In the genomic region with DNA sequence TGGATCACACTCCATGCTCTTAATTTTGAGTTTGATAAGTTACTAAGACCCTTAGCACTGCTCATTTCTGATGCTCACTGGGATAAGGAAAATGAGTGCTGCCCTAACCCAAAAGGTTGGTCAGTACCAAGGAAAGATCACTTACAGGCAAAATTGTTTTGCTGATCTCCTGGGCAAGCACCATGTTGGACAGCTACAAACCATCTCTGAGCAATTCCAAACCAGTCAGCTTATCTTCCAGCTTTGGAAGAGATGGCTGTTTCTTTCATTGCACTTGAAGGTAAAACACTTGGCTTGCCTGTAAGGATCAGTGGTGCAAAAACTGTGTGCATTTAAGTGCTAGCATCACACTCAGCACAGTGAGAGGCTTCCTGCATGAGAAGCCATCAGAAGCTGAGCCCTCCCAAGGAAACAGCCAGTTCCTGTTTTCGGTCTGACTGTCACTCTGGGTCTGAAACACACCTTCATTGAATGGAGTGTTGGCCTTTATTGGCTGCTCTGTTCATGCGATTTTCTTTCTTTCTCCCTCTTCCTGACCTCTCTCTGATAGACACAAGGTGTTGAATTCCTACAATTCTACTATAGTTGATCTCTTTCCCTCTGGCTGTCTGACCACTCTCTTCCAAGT, we compare ENCODE assay signal across 13 cellular contexts.
DNase-seq lines count a peak whose midpoint lies in the region; ATAC-seq lines count a peak whose summit lies in the region.
"Had no signal": no experiment of that assay in that cellular context is flagged by ENCODE, and none has a peak within 500 bp of the region (broad histone marks: within the 10 kb centered on the region; RNA-seq: fewer than 3 reads in every experiment).

No MANE protein-coding gene starts in this region.

- peaks cover 11% of the 10 kb centered on the region for H3K27me3 Mint-ChIP-seq in memory B cell

- H3K27ac Mint-ChIP-seq in memory B cell: no peak overlapping the region

- peaks cover 3% of the 10 kb centered on the region for H3K4me1 Mint-ChIP-seq in memory B cell

- no peak overlapping the region for H3K4me3 Mint-ChIP-seq in memory B cell

- peaks cover 1% of the 10 kb centered on the region for H3K36me3 Mint-ChIP-seq in memory B cell

- peak; percentile 91 for ATAC-seq in GM21786 (IDR thresholded peaks at IDR 0.05; ENCODE audit: unreplicated experiment)
- peak; percentile 89 for ATAC-seq in HG03196 (IDR thresholded peaks at IDR 0.05; ENCODE audit: unreplicated experiment)
- peak; percentile 38 for ATAC-seq in memory B cell (ENCODE audit: low read depth)
- ATAC-seq: esophagus mucosa, upper lobe of right lung had no signal

- peaks cover 3% of the 10 kb centered on the region for H3K9me3 Mint-ChIP-seq in memory B cell

- peak; percentile 7 for DNase-seq in NOMO-1 treated with DMSO at 0.1 percent for 48 hours (lab: John Stamatoyannopoulos, UW; ENCODE audit: unreplicated experiment)
- DNase-seq in NOMO-1 treated with dmso at 0.1 percent for 144 hours (lab: John Stamatoyannopoulos, UW; ENCODE audit: unreplicated experiment): no peak
- no peak for DNase-seq in memory B cell (ENCODE audit: low spot score in 2 of 2)
- no peak for DNase-seq in NCI-H146 treated with DMSO at 0.1 percent for 48 hours (lab: John Stamatoyannopoulos, UW; ENCODE audit: unreplicated experiment)
- DNase-seq in hippocampal formation (lab: John Stamatoyannopoulos, UW): no peak
- DNase-seq in activated naive CD4-positive, alpha-beta T cell (lab: John Stamatoyannopoulos, UW): no peak
- DNase-seq: 8988T; activated CD8-positive, alpha-beta memory T cell treated with anti-CD3 and anti-CD28 coated beads for 24 hours; DMS79 treated with DMSO at 0.1 percent for 48 hours; upper lobe of right lung had no signal

Comparison
In these comparisons a context has a peak if more than half of its experiments do, and no peak if none do; other contexts are left out.
1. ATAC-seq: peak in every context shown above with its lines; median percentile 91 in GM21786; 89 in HG03196; 38 in memory B cell.